In genomic region chr11:62669420-62670161, GRCh38 we compare ENCODE assay signal across 11 cellular contexts. TPM values are rescaled to one million over a fixed set of nuclear protein-coding genes. Genes with fewer than 3 reads are reported as not detected.
DNase-seq lines count a peak whose midpoint lies in the region; ATAC-seq and TF ChIP-seq lines count a peak whose summit lies in the region.
"Had no signal": no experiment of that assay in that cellular context is flagged by ENCODE, and none has a peak within 500 bp of the region (broad histone marks: within the 10 kb centered on the region; RNA-seq: fewer than 3 reads in every experiment).

No MANE protein-coding gene starts in this region.

- H3K4me1 ChIP-seq in OCI-LY3 (ENCODE audit: low read length) (peaks cover 32% of the 10 kb centered on the region), colonic mucosa (peaks cover 28% of the 10 kb centered on the region), skeletal muscle satellite cell (ENCODE audit: control insufficient read depth, insufficient read depth, low read length) (peaks cover 38% of the 10 kb centered on the region), testis (peaks cover 18% of the 10 kb centered on the region)

- peak overlapping the region; percentile 96 for H3K27ac Mint-ChIP-seq in activated CD8-positive, alpha-beta memory T cell treated with anti-CD3 and anti-CD28 coated beads, Interleukin-2, amount 10 ng/mL, durations not matched to agents 7 days and 5 days

- DNase-seq in activated CD8-positive, alpha-beta memory T cell treated with anti-CD3 and anti-CD28 coated beads, Interleukin-2, amount 10 ng/mL, durations not matched to agents 7 days and 5 days: no peak
- DNase-seq in activated CD8-positive, alpha-beta memory T cell treated with anti-CD3 and anti-CD28 coated beads for 24 hours: no peak
- DNase-seq in colonic mucosa: peak; percentile 81
- no peak for DNase-seq in Kasumi-1 (lab: John Stamatoyannopoulos, UW)
- DNase-seq in testis: no peak
- DNase-seq: AML-193, NCI-H2107 had no signal

- H3K9me3 ChIP-seq in OCI-LY3 (ENCODE audit: insufficient read depth, low read length) (no peaks in the 10 kb centered on the region), colonic mucosa (no peaks in the 10 kb centered on the region), skeletal muscle satellite cell (replicated peaks; ENCODE audit: low read length) (no peaks in the 10 kb centered on the region), testis (no peaks in the 10 kb centered on the region)

- intact Hi-C loops in colonic mucosa (cut with DNase I): no loop called here
- intact Hi-C loops in testis (cut with DNase I; ENCODE audit: low total_unique reads): loop anchor here (10.0 kb wide), 1 partner anchor 275 kb away; no protein-coding TSS in a partner anchor

- peak overlapping the region; percentile 16; the same call in 1 of the 2 replicates for H3K27ac ChIP-seq in OCI-LY3 (ENCODE audit: low read length)
- H3K27ac ChIP-seq in colonic mucosa: peak overlapping the region; percentile 81
- no peak overlapping the region for H3K27ac ChIP-seq in testis

- no peak for TF ChIP-seq CTCF in OCI-LY3 (IDR thresholded peaks at IDR 0.05; ENCODE audit: low read depth, low read length)
- no peak for TF ChIP-seq CTCF in colonic mucosa (IDR thresholded peaks at IDR 0.05)
- no peak for TF ChIP-seq CTCF in testis (IDR thresholded peaks at IDR 0.05)

- H3K9me3 Mint-ChIP-seq in activated CD8-positive, alpha-beta memory T cell treated with anti-CD3 and anti-CD28 coated beads, Interleukin-2, amount 10 ng/mL, durations not matched to agents 7 days and 5 days (ENCODE audit: low read depth): no peaks in the 10 kb centered on the region

- H2AFZ ChIP-seq in OCI-LY3 (ENCODE audit: low read depth, low read length): no peak overlapping the region

- no peak for ATAC-seq in activated CD8-positive, alpha-beta memory T cell treated with anti-CD3 and anti-CD28 coated beads, Interleukin-2, amount 10 ng/mL, durations not matched to agents 7 days and 5 days
- ATAC-seq in GM18873 (IDR thresholded peaks at IDR 0.05; ENCODE audit: low FRiP score, unreplicated experiment): no peak

- H3K9ac ChIP-seq in OCI-LY3 (ENCODE audit: low read length) (no peak overlapping the region), colonic mucosa (ENCODE audit: low read depth in 2 of 2, low read length in 2 of 2) (peak overlapping the region; percentile 3 to 55), skeletal muscle satellite cell (ENCODE audit: low read depth, low read length) (no peak overlapping the region)

- no peak for TF ChIP-seq POLR2A in testis (IDR thresholded peaks at IDR 0.05)

- no peaks in the 10 kb centered on the region for H3K27me3 Mint-ChIP-seq in activated CD8-positive, alpha-beta memory T cell treated with anti-CD3 and anti-CD28 coated beads, Interleukin-2, amount 10 ng/mL, durations not matched to agents 7 days and 5 days

- H3K4me3 Mint-ChIP-seq in activated CD8-positive, alpha-beta memory T cell treated with anti-CD3 and anti-CD28 coated beads, Interleukin-2, amount 10 ng/mL, durations not matched to agents 7 days and 5 days: peak overlapping the region; percentile 95

- no peaks in the 10 kb centered on the region for H3K27me3 ChIP-seq in OCI-LY3 (ENCODE audit: low read depth, low read length)
- H3K27me3 ChIP-seq in colonic mucosa: no peaks in the 10 kb centered on the region
- no peaks in the 10 kb centered on the region for H3K27me3 ChIP-seq in skeletal muscle satellite cell (ENCODE audit: control insufficient read depth, insufficient read depth, low read length)
- no peaks in the 10 kb centered on the region for H3K27me3 ChIP-seq in testis

- CTCF ChIA-PET in activated CD8-positive, alpha-beta memory T cell treated with anti-CD3 and anti-CD28 coated beads, Interleukin-2, amount 10 ng/mL, durations not matched to agents 7 days and 5 days (lab: Charles Lee): interaction anchor here (0.9 to 7.7 kb wide), 9 partner anchors 11 to 245 kb away, joined by 3 to 50 read pairs (median 5); partner anchors contain the start of gene TUT1

- H3K4me1 Mint-ChIP-seq in activated CD8-positive, alpha-beta memory T cell treated with anti-CD3 and anti-CD28 coated beads, Interleukin-2, amount 10 ng/mL, durations not matched to agents 7 days and 5 days: peaks cover 53% of the 10 kb centered on the region

- peaks cover 38% of the 10 kb centered on the region for H3K36me3 ChIP-seq in OCI-LY3 (replicated peaks; ENCODE audit: low read depth, low read length)
- no peaks in the 10 kb centered on the region for H3K36me3 ChIP-seq in colonic mucosa
- H3K36me3 ChIP-seq in skeletal muscle satellite cell (ENCODE audit: insufficient read depth, low read length): peaks cover 27% of the 10 kb centered on the region
- no peaks in the 10 kb centered on the region for H3K36me3 ChIP-seq in testis (ENCODE audit: low read depth, missing control alignments)

- H3K4me3 ChIP-seq in OCI-LY3 (ENCODE audit: low read length) (no peak overlapping the region), colonic mucosa (no peak overlapping the region), skeletal muscle satellite cell (ENCODE audit: low read length) (no peak overlapping the region), testis (no peak overlapping the region)
- H3K4me3 ChIP-seq: lung had no signal

- no peak overlapping the region for H3K4me2 ChIP-seq in OCI-LY3 (ENCODE audit: low read length)
- peak overlapping the region; percentile 6 for H3K4me2 ChIP-seq in skeletal muscle satellite cell (ENCODE audit: low read length)

- 61 to 63% methylated on average over 4 of the region's 4 CpGs for WGBS in testis, 2 donors

- H3K79me2 ChIP-seq in OCI-LY3 (ENCODE audit: low read length): peaks cover 86% of the 10 kb centered on the region

- peaks cover 43% of the 10 kb centered on the region for H3K36me3 Mint-ChIP-seq in activated CD8-positive, alpha-beta memory T cell treated with anti-CD3 and anti-CD28 coated beads, Interleukin-2, amount 10 ng/mL, durations not matched to agents 7 days and 5 days

- H4K20me1 ChIP-seq in OCI-LY3 (ENCODE audit: insufficient read depth, low read length): no peaks in the 10 kb centered on the region

RNA-seq across cellular contexts. Expression of gene UQCC3, which starts 1.9 kb away (rescaled TPM):
- 1 to 10 TPM; 7.2 to 9.0 TPM for total RNA-seq in activated CD8-positive, alpha-beta memory T cell treated with anti-CD3 and anti-CD28 coated beads, Interleukin-2, amount 10 ng/mL, durations not matched to agents 7 days and 5 days
- total RNA-seq in colonic mucosa: 10 to 100 TPM; 13.9 to 23.2 TPM
- 5.9 and 7.4 TPM in 2 replicates for total RNA-seq in skeletal muscle satellite cell (2012; rRNA removed)
- total RNA-seq in testis: 1 to 10 TPM; 8.0 to 8.1 TPM
- 4.2 TPM for polyA plus RNA-seq in testis (ENCODE audit: insufficient read depth, low read depth, low replicate concordance)

RNA-seq across cellular contexts. Expression of gene LBHD1, which starts 2.5 kb away (rescaled TPM):
- total RNA-seq in activated CD8-positive, alpha-beta memory T cell treated with anti-CD3 and anti-CD28 coated beads, Interleukin-2, amount 10 ng/mL, durations not matched to agents 7 days and 5 days: 10 to 100 TPM; 17.7 to 27.5 TPM
- total RNA-seq in colonic mucosa (10 to 100 TPM in 1 of 2 donors, 1 to 10 TPM in 1; 7.1 to 12.3 TPM), testis (10 to 100 TPM in 1 of 2 donors, 1 to 10 TPM in 1; 8.2 to 11.6 TPM)
- 5.6 and 6.3 TPM in 2 replicates for total RNA-seq in skeletal muscle satellite cell (2012; rRNA removed)
- 11.1 TPM for polyA plus RNA-seq in testis (ENCODE audit: insufficient read depth, low read depth, low replicate concordance)

RNA-seq across cellular contexts. Expression of gene CSKMT, which starts 4.5 kb away (rescaled TPM):
- 10 to 100 TPM; 23.7 to 31.0 TPM for total RNA-seq in activated CD8-positive, alpha-beta memory T cell treated with anti-CD3 and anti-CD28 coated beads, Interleukin-2, amount 10 ng/mL, durations not matched to agents 7 days and 5 days
- 10 to 100 TPM in 1 of 2 donors, 1 to 10 TPM in 1; 9.4 to 27.0 TPM for total RNA-seq in colonic mucosa
- 7.6 and 11.4 TPM in 2 replicates for total RNA-seq in skeletal muscle satellite cell (2012; rRNA removed)
- total RNA-seq in testis: 1 to 10 TPM; 2.4 to 3.7 TPM
- polyA plus RNA-seq in testis (ENCODE audit: insufficient read depth, low read depth, low replicate concordance): 2.0 TPM

RNA-seq across cellular contexts. Expression of gene C11orf98, which starts 4.6 kb away (rescaled TPM):
- 100 to 1,000 TPM; 130 to 131 TPM for total RNA-seq in activated CD8-positive, alpha-beta memory T cell treated with anti-CD3 and anti-CD28 coated beads, Interleukin-2, amount 10 ng/mL, durations not matched to agents 7 days and 5 days
- total RNA-seq in colonic mucosa: 100 to 1,000 TPM in 1 of 2 donors, 10 to 100 TPM in 1; 57.9 to 105 TPM
- total RNA-seq in skeletal muscle satellite cell (2012; rRNA removed): 44.8 and 57.8 TPM in 2 replicates
- total RNA-seq in testis: 10 to 100 TPM; 39.3 to 62.8 TPM
- 100 TPM for polyA plus RNA-seq in testis (ENCODE audit: insufficient read depth, low read depth, low replicate concordance)

RNA-seq across cellular contexts. Expression of gene UBXN1, which starts 9.3 kb away (rescaled TPM):
- total RNA-seq in activated CD8-positive, alpha-beta memory T cell treated with anti-CD3 and anti-CD28 coated beads, Interleukin-2, amount 10 ng/mL, durations not matched to agents 7 days and 5 days: 100 to 1,000 TPM; 115 to 152 TPM
- total RNA-seq in colonic mucosa: 10 to 100 TPM; 74.8 to 87.8 TPM
- total RNA-seq in skeletal muscle satellite cell (2012; rRNA removed): 74.3 and 81.3 TPM in 2 replicates
- total RNA-seq in testis: 100 to 1,000 TPM; 173 to 190 TPM
- polyA plus RNA-seq in testis (ENCODE audit: insufficient read depth, low read depth, low replicate concordance): 196 TPM

Comparison
In these comparisons a context has a peak if more than half of its experiments do, and no peak if none do; other contexts are left out.
1. H3K27ac ChIP-seq: peak in OCI-LY3 (single experiment) and colonic mucosa (single experiment); none in testis (0 of 2).
2. H3K9ac ChIP-seq: peak in colonic mucosa (2 of 2); none in OCI-LY3 (single experiment) and skeletal muscle satellite cell (single experiment).